ENCODE assay signal across 9 cellular contexts in genomic region chr10:32954545-32955298, GRCh38. TPM values are rescaled to one million over a fixed set of nuclear protein-coding genes. Genes with fewer than 3 reads are reported as not detected.
DNase-seq lines count a peak whose midpoint lies in the region; ATAC-seq and TF ChIP-seq lines count a peak whose summit lies in the region.
"Had no signal": no experiment of that assay in that cellular context is flagged by ENCODE, and none has a peak within 500 bp of the region (broad histone marks: within the 10 kb centered on the region; RNA-seq: fewer than 3 reads in every experiment).

No MANE protein-coding gene starts in this region.

- H3K9me3 ChIP-seq in HUES64 (ENCODE audit: insufficient read depth, low read depth, low read length): no peaks in the 10 kb centered on the region
- no peaks in the 10 kb centered on the region for H3K9me3 ChIP-seq in duodenal mucosa (ENCODE audit: control insufficient read depth in 1 of 2, low read length in 2 of 2)
- H3K9me3 ChIP-seq in left lung: no peaks in the 10 kb centered on the region

- DNase-seq in AG09309 (ENCODE audit: low read depth) (no peak), natural killer cell (no peak), left lung (no peak), medulla oblongata (ENCODE audit: extremely low spot score) (no peak), dorsolateral prefrontal cortex (no peak), NCI-H2029 treated with DMSO at 0.1 percent for 48 hours (lab: John Stamatoyannopoulos, UW) (no peak)
- DNase-seq: NCI-H1436 treated with DMSO at 0.1 percent for 48 hours had no signal

- H3K27me3 Mint-ChIP-seq in natural killer cell (ENCODE audit: low read depth in 2 of 2): no peaks in the 10 kb centered on the region

- peaks cover 4% of the 10 kb centered on the region; the same call in 1 of the 2 replicates for H3K36me3 ChIP-seq in HUES64 (ENCODE audit: insufficient read depth, low read length)
- no peaks in the 10 kb centered on the region for H3K36me3 ChIP-seq in duodenal mucosa (ENCODE audit: control insufficient read depth in 1 of 2, insufficient read depth in 2 of 2, low read length in 2 of 2)
- no peaks in the 10 kb centered on the region for H3K36me3 ChIP-seq in left lung

- H3K4me3 ChIP-seq in AG09309 (ENCODE audit: control insufficient read depth, low read depth, low read length) (peak overlapping the region; percentile 44), HUES64 (ENCODE audit: low read length) (peak overlapping the region; percentile 89), duodenal mucosa (ENCODE audit: low read depth in 1 of 2, low read length in 2 of 2) (peak overlapping the region; percentile 81 to 83), left lung (peak overlapping the region in 1 of 2 donors; percentile 89), dorsolateral prefrontal cortex (peak overlapping the region in 8 of 59 donors; percentile 3 to 97 (median 16))

- no peaks in the 10 kb centered on the region for H3K36me3 Mint-ChIP-seq in natural killer cell

- peaks cover 74 to 77% of the 10 kb centered on the region in 2 donors for H3K4me1 Mint-ChIP-seq in natural killer cell

- 57% methylated on average over 7 of the region's 8 CpGs for WGBS in HUES64

- H3K27ac Mint-ChIP-seq in natural killer cell: peak overlapping the region; percentile 80 to 86

- intact Hi-C loops in natural killer cell (cut with micrococcal nuclease): loop anchor here (5.0 to 10.0 kb wide), 3 partner anchors 38 to 160 kb away; no protein-coding TSS in a partner anchor
- intact Hi-C loops in left lung (cut with DNase I): no loop called here
- intact Hi-C loops in dorsolateral prefrontal cortex (cut with DNase I): loop anchor here (5.0 to 10.0 kb wide), 3 partner anchors 50 to 607 kb away; partner anchors contain the start of gene EPC1 (in 1 of the 2)

- H3K4me1 ChIP-seq in HUES64 (ENCODE audit: insufficient read depth, low read length) (peaks cover 75% of the 10 kb centered on the region), duodenal mucosa (ENCODE audit: control insufficient read depth in 1 of 2, insufficient read depth in 2 of 2, low read length in 2 of 2) (peaks cover 40 to 69% of the 10 kb centered on the region in 2 donors), left lung (peaks cover 34 to 82% of the 10 kb centered on the region in 2 donors)

- H3K4me3 Mint-ChIP-seq in natural killer cell: peak overlapping the region; percentile 72

- no peaks in the 10 kb centered on the region for H3K9me3 Mint-ChIP-seq in natural killer cell

- H3K9ac ChIP-seq in HUES64 (ENCODE audit: low read depth, low read length): 0 out of 2 replicates have a peak overlapping the region, but pooled peaks have one; percentile 11
- H3K9ac ChIP-seq in duodenal mucosa (ENCODE audit: low read depth in 1 of 2, low read length in 2 of 2): peak overlapping the region; percentile 41 to 88

- TF ChIP-seq CTCF in AG09309 (IDR thresholded peaks at IDR 0.05; ENCODE audit: control insufficient read depth, insufficient read depth, low read depth, low read length, missing control alignments): no peak
- TF ChIP-seq CTCF in natural killer cell (IDR thresholded peaks at IDR 0.05): no peak
- no peak for TF ChIP-seq CTCF in left lung (IDR thresholded peaks at IDR 0.05)
- no peak for TF ChIP-seq CTCF in dorsolateral prefrontal cortex (IDR thresholded peaks at IDR 0.05 in 54 of 56, conservative IDR thresholded peaks at IDR 0.05 in 2 of 56; ENCODE audit: low read depth in 1 of 56, partially characterized antibody in 56 of 56)

- 0 out of 2 replicates have a peak overlapping the region, but pooled peaks have one; percentile 19 for H3K27ac ChIP-seq in HUES64 (ENCODE audit: low read depth, low read length)
- no peak overlapping the region for H3K27ac ChIP-seq in duodenal mucosa (ENCODE audit: low read depth, low read length)
- H3K27ac ChIP-seq in left lung: peak overlapping the region in 1 of 2 donors; percentile 97
- peak overlapping the region in 1 of 59 donors; percentile 40 for H3K27ac ChIP-seq in dorsolateral prefrontal cortex

- H3K27me3 ChIP-seq in HUES64 (ENCODE audit: insufficient read depth, low read length) (no peaks in the 10 kb centered on the region), duodenal mucosa (ENCODE audit: control insufficient read depth in 1 of 2, insufficient read depth in 2 of 2, low read length in 2 of 2) (no peaks in the 10 kb centered on the region), left lung (no peaks in the 10 kb centered on the region), dorsolateral prefrontal cortex (no peaks in the 10 kb centered on the region)

- ATAC-seq in natural killer cell: no peak
- ATAC-seq in left lung: no peak

RNA-seq across cellular contexts. Expression of gene ITGB1, which starts 3.3 kb away (rescaled TPM):
- 236 TPM for polyA plus RNA-seq in HUES64 (2013, experiment 1 of 2)
- 283 TPM for polyA plus RNA-seq in HUES64 (2013, experiment 2 of 2)
- 100 to 1,000 TPM; 175 to 280 (median 202) TPM for total RNA-seq in natural killer cell
- 100 to 1,000 TPM; 498 to 642 TPM for total RNA-seq in left lung
- total RNA-seq in dorsolateral prefrontal cortex: 100 to 1,000 TPM in 30 of 120 experiments, 10 to 100 TPM in 90; 45.5 to 146 (median 82.5) TPM

Comparison
In these comparisons a context has a peak if more than half of its experiments do, and no peak if none do; other contexts are left out.
1. intact Hi-C loops: an anchor here in natural killer cell (5.0 to 10.0 kb wide) and dorsolateral prefrontal cortex (5.0 to 10.0 kb wide); none called in left lung.